17 cellular contexts compared by ENCODE assay signal in the genomic region with DNA sequence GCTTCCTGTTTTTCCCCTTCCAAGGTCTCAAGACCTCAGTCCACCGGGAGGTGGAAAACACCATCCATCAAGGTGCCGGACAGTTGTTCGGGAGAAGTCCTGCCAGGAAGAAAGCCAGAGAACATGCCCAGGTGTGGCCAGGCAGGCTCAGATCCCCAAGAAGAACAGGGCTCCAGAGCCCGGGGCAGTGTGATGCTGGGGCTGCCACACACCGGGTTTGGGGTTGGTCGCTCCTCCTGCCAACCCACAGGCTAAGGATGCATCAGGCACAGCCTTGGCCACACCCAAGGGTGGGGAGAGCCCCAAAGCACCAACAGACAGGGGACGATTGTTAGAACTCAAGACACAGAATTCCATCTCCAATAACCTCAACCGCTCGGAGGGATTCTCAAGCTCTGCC. TPM values are rescaled to one million over a fixed set of nuclear protein-coding genes. Genes with fewer than 3 reads are reported as not detected.
DNase-seq lines count a peak whose midpoint lies in the region; TF ChIP-seq lines count a peak whose summit lies in the region.
"Had no signal": no experiment of that assay in that cellular context is flagged by ENCODE, and none has a peak within 500 bp of the region (broad histone marks: within the 10 kb centered on the region; RNA-seq: fewer than 3 reads in every experiment).

No MANE protein-coding gene starts in this region.

- no peaks in the 10 kb centered on the region for H3K27me3 ChIP-seq in SK-N-SH (ENCODE audit: insufficient read depth)

- no peak for TF ChIP-seq CTCF in progenitor cell of endocrine pancreas (IDR thresholded peaks at IDR 0.05; ENCODE audit: unreplicated experiment)
- TF ChIP-seq CTCF in SK-N-SH (IDR thresholded peaks at IDR 0.05): no peak

- H3K9me3 Mint-ChIP-seq in progenitor cell of endocrine pancreas (ENCODE audit: low read depth): no peaks in the 10 kb centered on the region
- H3K9me3 Mint-ChIP-seq in activated CD4-positive, alpha-beta memory T cell treated with anti-CD3 and anti-CD28 coated beads, Interleukin-2, amount 10 ng/mL, durations not matched to agents 7 days and 5 days: no peaks in the 10 kb centered on the region
- H3K9me3 Mint-ChIP-seq: CD8-positive, alpha-beta T cell; HFFc6 had no signal

- no peaks in the 10 kb centered on the region for H3K27me3 Mint-ChIP-seq in progenitor cell of endocrine pancreas
- no peaks in the 10 kb centered on the region for H3K27me3 Mint-ChIP-seq in activated CD4-positive, alpha-beta memory T cell treated with anti-CD3 and anti-CD28 coated beads, Interleukin-2, amount 10 ng/mL, durations not matched to agents 7 days and 5 days

- H3K9me3 ChIP-seq in SK-N-SH: no peaks in the 10 kb centered on the region

- no peak overlapping the region for H3K4me3 ChIP-seq in SK-N-SH (ENCODE audit: low read depth in 2 of 2, low read length in 1 of 2)

- peak; percentile 33 for DNase-seq in activated effector memory CD4-positive, alpha-beta T cell treated with anti-CD3 and anti-CD28 coated beads, Interleukin-2, amount 50 U/mL, for 16 hours
- DNase-seq in activated effector memory CD4-positive, alpha-beta T cell treated with Interleukin-2 at 50 U/mL for 16 hours: no peak
- peak; percentile 74 for DNase-seq in mesenteric fat pad (ENCODE audit: low spot score)
- no peak for DNase-seq in progenitor cell of endocrine pancreas (ENCODE audit: low spot score, unreplicated experiment)
- DNase-seq in NCI-H2171 treated with DMSO at 0.1 percent for 48 hours (lab: John Stamatoyannopoulos, UW): no peak
- no peak for DNase-seq in activated CD4-positive, alpha-beta memory T cell treated with anti-CD3 and anti-CD28 coated beads, Interleukin-2, amount 10 ng/mL, durations not matched to agents 7 days and 5 days
- DNase-seq in mucosa of gallbladder (ENCODE audit: low spot score): no peak
- no peak for DNase-seq in SK-N-SH
- DNase-seq: CD8-positive, alpha-beta T cell; GOT3; HFFc6; KG1; NCI-H146; NCI-H2081 treated with DMSO at 0.1 percent for 48 hours; NCI-H226; NCI-H526 treated with DMSO at 0.1 percent for 48 hours had no signal

- no peak for TF ChIP-seq RAD21 in SK-N-SH (IDR thresholded peaks at IDR 0.05; ENCODE audit: low read length)

- H3F3A ChIP-seq in SK-N-SH (replicated peaks; ENCODE audit: insufficient read depth): no peaks in the 10 kb centered on the region

- peaks cover 93% of the 10 kb centered on the region for H3K4me1 Mint-ChIP-seq in progenitor cell of endocrine pancreas (ENCODE audit: low read depth)
- no peaks in the 10 kb centered on the region for H3K4me1 Mint-ChIP-seq in activated CD4-positive, alpha-beta memory T cell treated with anti-CD3 and anti-CD28 coated beads, Interleukin-2, amount 10 ng/mL, durations not matched to agents 7 days and 5 days

- no peak overlapping the region for H3K27ac ChIP-seq in SK-N-SH (ENCODE audit: low read depth in 2 of 2, low read length in 1 of 2)
- H3K27ac ChIP-seq: 22Rv1 had no signal

- no peak overlapping the region for H3K4me2 ChIP-seq in SK-N-SH

- no peak for TF ChIP-seq EP300 in SK-N-SH (IDR thresholded peaks at IDR 0.05; ENCODE audit: borderline replicate concordance in 1 of 2, low read depth in 1 of 2, low read length in 1 of 2)

- H3K36me3 ChIP-seq in SK-N-SH (replicated peaks in 1 of 2; ENCODE audit: control insufficient read depth in 1 of 2, insufficient read depth in 2 of 2, low read length in 1 of 2): no peaks in the 10 kb centered on the region

- peaks cover 100% of the 10 kb centered on the region for H3K79me2 ChIP-seq in SK-N-SH (ENCODE audit: insufficient read depth)

- no peaks in the 10 kb centered on the region for H3K36me3 Mint-ChIP-seq in progenitor cell of endocrine pancreas (ENCODE audit: insufficient read depth)
- H3K36me3 Mint-ChIP-seq in activated CD4-positive, alpha-beta memory T cell treated with anti-CD3 and anti-CD28 coated beads, Interleukin-2, amount 10 ng/mL, durations not matched to agents 7 days and 5 days (ENCODE audit: low read depth): no peaks in the 10 kb centered on the region
- H3K36me3 Mint-ChIP-seq: CD8-positive, alpha-beta T cell had no signal

- peak overlapping the region; percentile 89 for H3K27ac Mint-ChIP-seq in progenitor cell of endocrine pancreas
- H3K27ac Mint-ChIP-seq in activated CD4-positive, alpha-beta memory T cell treated with anti-CD3 and anti-CD28 coated beads, Interleukin-2, amount 10 ng/mL, durations not matched to agents 7 days and 5 days: no peak overlapping the region
- H3K27ac Mint-ChIP-seq: CD8-positive, alpha-beta T cell; HFFc6 had no signal

- 87% methylated on average over 6 of the region's 9 CpGs for WGBS in SK-N-SH (ENCODE audit: low lambda C conversion rate)

- H4K20me1 ChIP-seq in SK-N-SH (ENCODE audit: insufficient read depth): peaks cover 95% of the 10 kb centered on the region

- POLR2A ChIA-PET in activated CD4-positive, alpha-beta memory T cell treated with anti-CD3 and anti-CD28 coated beads, Interleukin-2, amount 10 ng/mL, durations not matched to agents 7 days and 5 days (lab: Charles Lee): no interaction called here
- POLR2A ChIA-PET in SK-N-SH (lab: Yijun Ruan, JAX): no interaction called here

- peak overlapping the region; percentile 38 for H3K4me3 Mint-ChIP-seq in progenitor cell of endocrine pancreas (ENCODE audit: low read depth)
- no peak overlapping the region for H3K4me3 Mint-ChIP-seq in activated CD4-positive, alpha-beta memory T cell treated with anti-CD3 and anti-CD28 coated beads, Interleukin-2, amount 10 ng/mL, durations not matched to agents 7 days and 5 days
- H3K4me3 Mint-ChIP-seq: CD8-positive, alpha-beta T cell; HFFc6 had no signal

- H2AFZ ChIP-seq in SK-N-SH (ENCODE audit: low read depth): no peak overlapping the region

- no peaks in the 10 kb centered on the region for H3K9me2 ChIP-seq in SK-N-SH

- peaks cover 0 to 53% of the 10 kb centered on the region in 2 experiments; a peak in 2 of 4 replicates for H3K4me1 ChIP-seq in SK-N-SH (ENCODE audit: control insufficient read depth in 1 of 2, insufficient read depth in 2 of 2, low read depth in 1 of 2, low read length in 1 of 2)

- CTCF ChIA-PET in activated CD4-positive, alpha-beta memory T cell treated with anti-CD3 and anti-CD28 coated beads, Interleukin-2, amount 10 ng/mL, durations not matched to agents 7 days and 5 days (lab: Charles Lee): no interaction called here
- CTCF ChIA-PET in SK-N-SH (lab: Yijun Ruan, JAX): interaction anchor here (1.2 kb wide), 1 partner anchor 16 kb away, joined by 3 read pairs; no protein-coding TSS in a partner anchor

- H3K9ac ChIP-seq in SK-N-SH: no peak overlapping the region

TF ChIP-seq in SK-N-SH, 30 proteins besides CTCF, POLR2A, EP300 and RAD21:
- TF ChIP-seq FOXJ3 (CRISPR knock-in tag; IDR thresholded peaks at IDR 0.05) (no peak), CHD2 (IDR thresholded peaks at IDR 0.05; ENCODE audit: low read length, partially characterized antibody) (no peak), SIN3A (IDR thresholded peaks at IDR 0.05; ENCODE audit: borderline replicate concordance, low read depth, low read length) (no peak)
- TF ChIP-seq, protein P1, sequence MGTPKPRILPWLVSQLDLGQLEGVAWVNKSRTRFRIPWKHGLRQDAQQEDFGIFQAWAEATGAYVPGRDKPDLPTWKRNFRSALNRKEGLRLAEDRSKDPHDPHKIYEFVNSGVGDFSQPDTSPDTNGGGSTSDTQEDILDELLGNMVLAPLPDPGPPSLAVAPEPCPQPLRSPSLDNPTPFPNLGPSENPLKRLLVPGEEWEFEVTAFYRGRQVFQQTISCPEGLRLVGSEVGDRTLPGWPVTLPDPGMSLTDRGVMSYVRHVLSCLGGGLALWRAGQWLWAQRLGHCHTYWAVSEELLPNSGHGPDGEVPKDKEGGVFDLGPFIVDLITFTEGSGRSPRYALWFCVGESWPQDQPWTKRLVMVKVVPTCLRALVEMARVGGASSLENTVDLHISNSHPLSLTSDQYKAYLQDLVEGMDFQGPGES (IDR thresholded peaks at IDR 0.05; ENCODE audit: low read depth, low read length): no peak
- TF ChIP-seq, protein P2, sequence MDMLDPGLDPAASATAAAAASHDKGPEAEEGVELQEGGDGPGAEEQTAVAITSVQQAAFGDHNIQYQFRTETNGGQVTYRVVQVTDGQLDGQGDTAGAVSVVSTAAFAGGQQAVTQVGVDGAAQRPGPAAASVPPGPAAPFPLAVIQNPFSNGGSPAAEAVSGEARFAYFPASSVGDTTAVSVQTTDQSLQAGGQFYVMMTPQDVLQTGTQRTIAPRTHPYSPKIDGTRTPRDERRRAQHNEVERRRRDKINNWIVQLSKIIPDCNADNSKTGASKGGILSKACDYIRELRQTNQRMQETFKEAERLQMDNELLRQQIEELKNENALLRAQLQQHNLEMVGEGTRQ (IDR thresholded peaks at IDR 0.05; ENCODE audit: borderline replicate concordance, low read depth, low read length): no peak

RNA-seq across cellular contexts. Expression of a gene that starts 19.7 kb away (rescaled TPM):
- 28.8 TPM for total RNA-seq in mesenteric fat pad
- total RNA-seq in progenitor cell of endocrine pancreas: 48.9 and 54.0 TPM in 2 replicates
- total RNA-seq in activated CD4-positive, alpha-beta memory T cell treated with anti-CD3 and anti-CD28 coated beads, Interleukin-2, amount 10 ng/mL, durations not matched to agents 7 days and 5 days: under 1 TPM; 0.38 to 0.43 TPM
- total RNA-seq in mucosa of gallbladder: 51.4 TPM
- 1.9 and 2.0 TPM in 2 replicates for polyA plus RNA-seq in SK-N-SH (2012; rRNA removed)
- 1.9 and 2.0 TPM in 2 replicates for polyA plus RNA-seq in SK-N-SH (2012; cell fraction: cytosol; rRNA removed)
- polyA plus RNA-seq in SK-N-SH (2012; cell fraction: nucleus; rRNA removed): 4.1 and 5.0 TPM in 2 replicates

Comparison
In these comparisons a context has a peak if more than half of its experiments do, and no peak if none do; other contexts are left out.
1. DNase-seq: peak in activated effector memory CD4-positive, alpha-beta T cell treated with anti-CD3 and anti-CD28 coated beads, Interleukin-2, amount 50 U/mL, for 16 hours (single experiment) and mesenteric fat pad (single experiment); none in activated effector memory CD4-positive, alpha-beta T cell treated with Interleukin-2 at 50 U/mL for 16 hours (single experiment), progenitor cell of endocrine pancreas (single experiment), NCI-H2171 treated with DMSO at 0.1 percent for 48 hours (single experiment), activated CD4-positive, alpha-beta memory T cell treated with anti-CD3 and anti-CD28 coated beads, Interleukin-2, amount 10 ng/mL, durations not matched to agents 7 days and 5 days (single experiment), mucosa of gallbladder (single experiment) and SK-N-SH (single experiment).
2. RNA of a gene that starts 19.7 kb away (total RNA-seq): 48.9 to 54.0 TPM in progenitor cell of endocrine pancreas, 51.4 TPM in mucosa of gallbladder (single experiment) and 28.8 TPM in mesenteric fat pad (single experiment); 0.38 to 0.43 TPM in activated CD4-positive, alpha-beta memory T cell treated with anti-CD3 and anti-CD28 coated beads, Interleukin-2, amount 10 ng/mL, durations not matched to agents 7 days and 5 days; every median in the first group is over 10 times any median in the second.